Comparison of ENCODE assay signal across 22 cellular contexts in the genomic region with DNA sequence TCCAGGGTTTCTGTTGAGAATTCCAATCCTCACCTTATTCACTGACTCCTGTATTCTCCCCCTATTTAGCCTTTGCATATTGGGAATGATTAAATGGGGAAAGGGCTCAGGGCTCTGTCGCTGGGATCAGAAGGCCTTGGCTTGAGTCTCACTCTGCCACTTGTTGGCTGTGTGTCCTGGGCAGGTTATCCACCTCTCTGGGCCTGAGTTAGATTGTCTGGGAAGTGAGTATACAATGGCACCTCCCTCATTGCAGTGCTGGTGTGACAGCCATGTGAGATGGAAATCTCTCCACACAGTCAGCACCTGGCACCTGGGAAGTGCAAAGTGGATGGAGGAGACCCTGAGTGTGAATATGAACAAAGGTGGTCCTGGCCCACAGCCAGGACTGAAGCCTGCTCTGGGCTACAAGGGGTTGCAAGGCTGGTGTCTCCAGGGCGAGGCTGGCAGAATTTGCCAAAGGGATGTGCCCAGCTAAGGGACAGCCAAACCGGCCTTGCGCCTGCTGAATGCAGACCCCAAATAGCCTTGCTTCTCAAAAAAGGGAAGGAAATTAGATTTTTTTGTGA.
"Had no signal": no experiment of that assay in that cellular context is flagged by ENCODE, and none has a peak within 500 bp of the region (broad histone marks: within the 10 kb centered on the region; RNA-seq: fewer than 3 reads in every experiment).

No MANE protein-coding gene starts in this region.

- H3K4me1 ChIP-seq: prostate gland, sigmoid colon, transverse colon had no signal

- H3K9me3 Mint-ChIP-seq: neural crest cell; stimulated activated naive B cell treated with anti-CD40 and anti-IgM and Interleukin-4, amounts not matched to agents 10 μg/mL and 1 μg/mL and 100 μg/mL, for 72 hours; stimulated activated naive CD8-positive, alpha-beta T cell treated with anti-CD3 and anti-CD28 coated beads, Interleukin-15, amount 100 ng/mL, for 72 hours had no signal

- H3K27ac ChIP-seq: heart left ventricle, ovary, prostate gland, sigmoid colon, skin epidermis, testis, transverse colon had no signal

- FAIRE-seq: endometrium, frontal cortex had no signal

- H3K27me3 ChIP-seq: heart left ventricle, ovary, sigmoid colon, testis, transverse colon had no signal

- H3K4me3 ChIP-seq: heart left ventricle, lung, ovary, prostate gland, sigmoid colon, skin epidermis, testis, transverse colon had no signal

- H3K27ac Mint-ChIP-seq: stimulated activated naive B cell treated with anti-CD40 and anti-IgM and Interleukin-4, amounts not matched to agents 10 μg/mL and 1 μg/mL and 100 μg/mL, for 72 hours; stimulated activated naive CD8-positive, alpha-beta T cell treated with anti-CD3 and anti-CD28 coated beads, Interleukin-15, amount 100 ng/mL, for 72 hours had no signal

- H3K4me1 Mint-ChIP-seq: neural crest cell; stimulated activated naive B cell treated with anti-CD40 and anti-IgM and Interleukin-4, amounts not matched to agents 10 μg/mL and 1 μg/mL and 100 μg/mL, for 72 hours; stimulated activated naive CD8-positive, alpha-beta T cell treated with anti-CD3 and anti-CD28 coated beads, Interleukin-15, amount 100 ng/mL, for 72 hours had no signal

- H3K9me3 ChIP-seq: heart left ventricle, ovary, prostate gland, sigmoid colon, testis, transverse colon had no signal

- ATAC-seq: esophagus mucosa; heart left ventricle; left colon; left ventricle myocardium superior; stimulated activated naive B cell treated with anti-CD40 and anti-IgM and Interleukin-4, amounts not matched to agents 10 μg/mL and 1 μg/mL and 100 μg/mL, for 72 hours; stimulated activated naive CD8-positive, alpha-beta T cell treated with anti-CD3 and anti-CD28 coated beads, Interleukin-15, amount 100 ng/mL, for 72 hours had no signal

- H3K36me3 ChIP-seq: heart left ventricle, ovary, prostate gland, sigmoid colon, transverse colon had no signal

- H3K4me3 Mint-ChIP-seq: neural crest cell; stimulated activated naive B cell treated with anti-CD40 and anti-IgM and Interleukin-4, amounts not matched to agents 10 μg/mL and 1 μg/mL and 100 μg/mL, for 72 hours; stimulated activated naive CD8-positive, alpha-beta T cell treated with anti-CD3 and anti-CD28 coated beads, Interleukin-15, amount 100 ng/mL, for 72 hours had no signal

- DNase-seq: effector memory CD4-positive, alpha-beta T cell; heart left ventricle; hippocampal formation; left colon; left ventricle myocardium superior; mesenchymal stem cell; naive B cell; ovary; sigmoid colon; stimulated activated CD4-positive, alpha-beta T cell treated with anti-CD3 and anti-CD28 coated beads, Interleukin-2, amount 100 ng/mL, for 24 hours; stimulated activated CD4-positive, alpha-beta T cell treated with anti-CD3 and anti-CD28 coated beads, Interleukin-4, amount 100 ng/mL, for 4 hours; stimulated activated naive B cell treated with anti-CD40 and anti-IgM and Interleukin-4, amounts not matched to agents 10 μg/mL and 1 μg/mL and 100 μg/mL, for 72 hours; stimulated activated naive CD8-positive, alpha-beta T cell treated with anti-CD3 and anti-CD28 coated beads, Interleukin-15, amount 100 ng/mL, for 72 hours; testis; transverse colon had no signal

- H3K36me3 Mint-ChIP-seq: naive B cell; stimulated activated naive B cell treated with anti-CD40 and anti-IgM and Interleukin-4, amounts not matched to agents 10 μg/mL and 1 μg/mL and 100 μg/mL, for 72 hours had no signal
